Comparison of ENCODE assay signal across 8 cellular contexts in the genomic region with DNA sequence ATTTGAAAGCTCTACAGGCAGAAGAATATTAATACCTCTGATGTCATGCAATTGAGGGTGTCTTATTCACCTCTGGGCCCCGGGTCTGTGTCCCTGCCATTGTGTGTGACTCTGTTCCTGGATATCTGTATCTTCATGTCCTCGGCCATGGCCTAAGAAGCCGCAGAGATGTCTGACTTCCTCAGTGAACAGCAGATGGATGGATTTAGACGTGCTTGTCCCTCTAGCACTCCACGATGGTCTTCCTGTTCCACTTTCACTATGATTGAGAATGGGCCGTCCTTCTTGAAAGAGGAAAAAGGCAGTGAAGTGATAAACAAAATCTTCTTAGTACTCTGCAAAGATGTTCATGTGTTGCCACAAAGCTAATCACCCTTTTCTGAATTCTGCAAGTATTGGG.
A peak's percentile ranks its signal among the peaks of the same experiment; 100 is the strongest.
DNase-seq lines count a peak whose midpoint lies in the region; ATAC-seq lines count a peak whose summit lies in the region.

No MANE protein-coding gene starts in this region.

- H3K9me3 Mint-ChIP-seq in activated naive CD4-positive, alpha-beta T cell treated with anti-CD3 and anti-CD28 coated beads, Interleukin-2, amount 50 U/mL, for 72 hours = no peaks in the 10 kb centered on the region
- H3K9me3 Mint-ChIP-seq in stimulated activated memory B cell treated with anti-CD40 and anti-IgM and Interleukin-4, amounts not matched to agents 10 μg/mL and 1 μg/mL and 100 μg/mL, for 72 hours = peaks cover 3% of the 10 kb centered on the region

- peak overlapping the region; percentile 51 for H3K4me3 Mint-ChIP-seq in stimulated activated memory B cell treated with anti-CD40 and anti-IgM and Interleukin-4, amounts not matched to agents 10 μg/mL and 1 μg/mL and 100 μg/mL, for 72 hours

- DNase-seq in Right ventricle myocardium superior = no peak
- DNase-seq in cardiac septum (ENCODE audit: low spot score) = no peak
- DNase-seq in activated naive CD4-positive, alpha-beta T cell treated with anti-CD3 and anti-CD28 coated beads, Interleukin-2, amount 50 U/mL, for 72 hours (ENCODE audit: low spot score in 2 of 2) = peak in 1 of 2 donors; percentile 28
- no peak for DNase-seq in HCEC 1CT
- DNase-seq in NCI-H1105 (lab: John Stamatoyannopoulos, UW) = no peak
- DNase-seq in stimulated activated naive CD4-positive, alpha-beta T cell treated with Interleukin-2 at 50 U/mL for 16 hours (lab: John Stamatoyannopoulos, UW) = no peak

- peaks cover 100% of the 10 kb centered on the region for H3K4me1 Mint-ChIP-seq in stimulated activated memory B cell treated with anti-CD40 and anti-IgM and Interleukin-4, amounts not matched to agents 10 μg/mL and 1 μg/mL and 100 μg/mL, for 72 hours

- peak overlapping the region; percentile 55 to 69 for H3K27ac Mint-ChIP-seq in activated naive CD4-positive, alpha-beta T cell treated with anti-CD3 and anti-CD28 coated beads, Interleukin-2, amount 50 U/mL, for 72 hours
- peak overlapping the region; percentile 76 for H3K27ac Mint-ChIP-seq in stimulated activated memory B cell treated with anti-CD40 and anti-IgM and Interleukin-4, amounts not matched to agents 10 μg/mL and 1 μg/mL and 100 μg/mL, for 72 hours

- ATAC-seq in Right ventricle myocardium superior (ENCODE audit: poor library complexity) = peak; percentile 59
- ATAC-seq in HG03097 (IDR thresholded peaks at IDR 0.05; ENCODE audit: low FRiP score, unreplicated experiment) = peak; percentile 50
- ATAC-seq in activated naive CD4-positive, alpha-beta T cell treated with anti-CD3 and anti-CD28 coated beads, Interleukin-2, amount 50 U/mL, for 72 hours = peak; percentile 77 to 78
- ATAC-seq in stimulated activated memory B cell treated with anti-CD40 and anti-IgM and Interleukin-4, amounts not matched to agents 10 μg/mL and 1 μg/mL and 100 μg/mL, for 72 hours = peak; percentile 92

- peaks cover 0 to 6% of the 10 kb centered on the region in 2 donors for H3K36me3 Mint-ChIP-seq in activated naive CD4-positive, alpha-beta T cell treated with anti-CD3 and anti-CD28 coated beads, Interleukin-2, amount 50 U/mL, for 72 hours
- peaks cover 23% of the 10 kb centered on the region for H3K36me3 Mint-ChIP-seq in stimulated activated memory B cell treated with anti-CD40 and anti-IgM and Interleukin-4, amounts not matched to agents 10 μg/mL and 1 μg/mL and 100 μg/mL, for 72 hours

- no peaks in the 10 kb centered on the region for H3K27me3 Mint-ChIP-seq in stimulated activated memory B cell treated with anti-CD40 and anti-IgM and Interleukin-4, amounts not matched to agents 10 μg/mL and 1 μg/mL and 100 μg/mL, for 72 hours

- intact Hi-C loops in Right ventricle myocardium superior (cut with DNase I) (no loop called here), cardiac septum (cut with DNase I) (loop anchor here (5.0 kb wide), 1 partner anchor 58 kb away; no protein-coding TSS in a partner anchor)
